In the genomic region with DNA sequence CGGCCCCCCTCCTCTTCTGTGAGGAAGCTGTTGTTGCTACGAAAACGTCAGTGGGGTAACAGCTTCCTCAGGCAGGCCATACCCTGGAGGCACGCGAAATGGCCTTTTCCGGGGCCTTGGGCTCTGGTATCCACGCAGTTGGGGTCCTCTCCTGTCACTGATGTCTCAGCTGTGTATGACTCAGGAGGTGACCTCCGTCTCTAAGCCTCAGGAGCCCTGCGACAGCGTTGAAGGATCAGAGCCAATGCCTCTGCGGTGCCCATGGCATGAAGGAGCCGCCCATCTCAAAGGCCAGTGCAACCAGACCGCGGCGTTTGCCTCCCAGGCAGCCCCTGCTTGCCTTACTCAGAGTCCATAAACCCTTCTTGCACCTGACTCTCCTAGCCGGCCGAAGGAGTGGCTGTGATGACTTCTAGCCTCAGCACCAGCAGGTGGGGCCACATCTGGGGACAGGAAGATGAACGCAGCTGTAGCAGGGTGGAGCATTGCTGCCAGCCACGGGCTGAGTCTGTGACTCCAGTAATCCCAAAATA, we compare ENCODE assay signal across 8 cellular contexts. TPM values are rescaled to one million over a fixed set of nuclear protein-coding genes. Genes with fewer than 3 reads are reported as not detected.
DNase-seq lines count a peak whose midpoint lies in the region; ATAC-seq lines count a peak whose summit lies in the region.

No MANE protein-coding gene starts in this region.

- peaks cover 5% of the 10 kb centered on the region; the same call in 1 of the 2 replicates for H3K27me3 ChIP-seq in HUES64 (ENCODE audit: insufficient read depth, low read length)
- H3K27me3 ChIP-seq in iPS-18a (ENCODE audit: control insufficient read depth, insufficient read depth, low read length) = no peaks in the 10 kb centered on the region
- H3K27me3 ChIP-seq in subcutaneous abdominal adipose tissue (ENCODE audit: control insufficient read depth in 5 of 5, insufficient read depth in 4 of 5, low read length in 5 of 5) = no peaks in the 10 kb centered on the region

- peak overlapping the region; percentile 65 for H3K9ac ChIP-seq in HUES64 (ENCODE audit: low read depth, low read length)
- peak overlapping the region; percentile 69 for H3K9ac ChIP-seq in iPS-18a (ENCODE audit: low read length)
- H3K9ac ChIP-seq in subcutaneous abdominal adipose tissue (ENCODE audit: low read length in 5 of 5) = no peak overlapping the region

- H3K4me3 ChIP-seq in HUES64 (ENCODE audit: low read length) (peak overlapping the region; percentile 61), iPS-18a (ENCODE audit: low read length) (peak overlapping the region; percentile 82), subcutaneous abdominal adipose tissue (ENCODE audit: low read depth in 1 of 5, low read length in 5 of 5) (peak overlapping the region in 3 of 5 donors; percentile 33 to 73 (median 67))

- H3K27ac ChIP-seq in HUES64 (ENCODE audit: low read depth, low read length) = peak overlapping the region; percentile 64
- H3K27ac ChIP-seq in iPS-18a (ENCODE audit: low read length) = no peak overlapping the region
- no peak overlapping the region for H3K27ac ChIP-seq in subcutaneous abdominal adipose tissue (ENCODE audit: low read depth, low read length)

- ATAC-seq in GM21528 (IDR thresholded peaks at IDR 0.05; ENCODE audit: low FRiP score, unreplicated experiment) = peak; percentile 26

- DNase-seq in activated T-cell treated with anti-CD3 and anti-CD28 coated beads for 48 hours (ENCODE audit: low read depth) (peak; percentile 53), NCI-H226 (no peak)
- DNase-seq in activated T-cell treated with anti-CD3 and anti-CD28 coated beads, Interleukin-2, amount 50 U/mL, for 1 hour = no peak
- DNase-seq in activated CD4-positive, CD25-positive, alpha-beta regulatory T cell treated with anti-CD3 and anti-CD28 coated beads, Interleukin-2, amount 50 U/mL, for 72 hours = peak; percentile 47

- H3K9me3 ChIP-seq in HUES64 (ENCODE audit: insufficient read depth, low read depth, low read length) (no peaks in the 10 kb centered on the region), iPS-18a (ENCODE audit: control insufficient read depth, low read depth, low read length) (no peaks in the 10 kb centered on the region), subcutaneous abdominal adipose tissue (ENCODE audit: control insufficient read depth in 5 of 5, low read length in 5 of 5) (no peaks in the 10 kb centered on the region)

- H3K4me1 ChIP-seq in HUES64 (ENCODE audit: insufficient read depth, low read length) (no peaks in the 10 kb centered on the region; the same call in 1 of the 2 replicates), iPS-18a (ENCODE audit: control insufficient read depth, low read depth, low read length) (peaks cover 4% of the 10 kb centered on the region), subcutaneous abdominal adipose tissue (ENCODE audit: control insufficient read depth in 5 of 5, insufficient read depth in 5 of 5, low read length in 5 of 5) (peaks cover 0 to 40% (median 30%) of the 10 kb centered on the region in 5 donors)

- 4% methylated on average over 19 of the region's 19 CpGs for WGBS in HUES64

- H3K36me3 ChIP-seq in HUES64 (ENCODE audit: insufficient read depth, low read length) (no peaks in the 10 kb centered on the region), iPS-18a (ENCODE audit: control insufficient read depth, low read depth, low read length) (no peaks in the 10 kb centered on the region), subcutaneous abdominal adipose tissue (ENCODE audit: control insufficient read depth in 5 of 5, insufficient read depth in 5 of 5, low read length in 5 of 5) (peaks cover 0 to 3% (median 0%) of the 10 kb centered on the region in 5 donors)

RNA-seq across cellular contexts. Expression of a gene that starts 1.0 kb away (rescaled TPM):
- 7.1 TPM for polyA plus RNA-seq in HUES64 (2013, experiment 1 of 2)
- polyA plus RNA-seq in HUES64 (2013, experiment 2 of 2) = 11.2 TPM

RNA-seq across cellular contexts. Expression of a gene that starts 9.1 kb away (rescaled TPM):
- polyA plus RNA-seq in HUES64 (2013, experiment 1 of 2) = 255 TPM
- polyA plus RNA-seq in HUES64 (2013, experiment 2 of 2) = 239 TPM

RNA-seq across cellular contexts. Expression of a gene that starts 9.2 kb away (rescaled TPM):
- polyA plus RNA-seq in HUES64 (2013, experiment 1 of 2) = 8.9 TPM
- polyA plus RNA-seq in HUES64 (2013, experiment 2 of 2) = 9.2 TPM

RNA-seq across cellular contexts. Expression of a gene that starts 38.8 kb away (rescaled TPM):
- polyA plus RNA-seq in HUES64 (2013, experiment 1 of 2) = 124 TPM
- 117 TPM for polyA plus RNA-seq in HUES64 (2013, experiment 2 of 2)

RNA-seq across cellular contexts. Expression of a gene that starts 45.0 kb away (rescaled TPM):
- 10.9 TPM for polyA plus RNA-seq in HUES64 (2013, experiment 1 of 2)
- polyA plus RNA-seq in HUES64 (2013, experiment 2 of 2) = 13.5 TPM

Comparison
In these comparisons a context has a peak if more than half of its experiments do, and no peak if none do; other contexts are left out.
1. DNase-seq: peak in activated T-cell treated with anti-CD3 and anti-CD28 coated beads for 48 hours (single experiment) and activated CD4-positive, CD25-positive, alpha-beta regulatory T cell treated with anti-CD3 and anti-CD28 coated beads, Interleukin-2, amount 50 U/mL, for 72 hours (single experiment); none in activated T-cell treated with anti-CD3 and anti-CD28 coated beads, Interleukin-2, amount 50 U/mL, for 1 hour (single experiment) and NCI-H226 (single experiment).
2. H3K9ac ChIP-seq: peak in HUES64 (single experiment) and iPS-18a (single experiment); none in subcutaneous abdominal adipose tissue (0 of 5).
3. Peak in every context shown above with its lines, with median percentiles within 50 percentile points of each other: H3K4me3 ChIP-seq.